1 cellular context compared by ENCODE assay signal in the genomic region with DNA sequence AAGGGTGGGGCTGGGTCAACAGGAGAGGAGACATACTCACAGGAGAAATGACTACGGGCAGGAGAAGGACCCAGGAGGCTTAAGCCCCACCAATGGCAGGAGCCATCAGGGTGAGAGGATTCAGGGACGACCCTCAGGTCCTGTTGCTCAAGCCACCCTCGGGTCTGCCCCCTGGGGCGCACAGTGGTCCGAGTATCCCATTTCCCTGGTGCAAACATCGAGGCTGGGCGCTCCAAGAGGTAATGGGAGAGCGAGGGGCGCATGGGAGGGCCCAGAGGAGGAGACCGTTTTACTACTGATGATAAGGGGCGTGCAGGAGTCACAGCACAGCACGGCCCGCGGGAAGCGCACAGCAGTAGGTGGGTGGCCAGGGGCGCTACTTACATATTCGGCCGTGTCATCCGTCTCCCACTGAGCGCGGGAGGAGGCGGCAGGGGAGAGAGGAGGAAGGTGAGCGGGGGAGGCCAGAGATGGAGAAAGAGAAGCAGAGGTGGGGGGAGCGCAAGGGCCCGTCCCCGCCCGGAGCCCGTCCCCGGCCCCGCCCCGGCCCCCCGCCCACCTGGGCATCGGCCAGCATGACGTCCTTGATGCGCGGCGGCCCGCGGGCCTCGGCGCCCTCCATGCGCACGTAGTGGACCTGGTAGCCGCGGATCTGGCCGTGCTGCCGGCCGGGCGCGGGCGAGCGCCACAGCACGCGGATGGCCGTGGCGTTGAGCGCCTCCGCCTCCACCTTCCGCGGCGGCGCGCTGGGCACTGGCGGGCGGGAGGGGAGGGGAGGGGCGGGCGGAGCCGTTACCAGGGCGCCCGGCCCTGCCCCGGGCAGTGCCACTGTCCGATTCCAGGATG.
TF ChIP-seq lines count a peak whose summit lies in the region.

No MANE protein-coding gene starts in this region.

TF ChIP-seq in IMR-90, 13 proteins besides CTCF, POLR2A, EP300 and RAD21:
- TF ChIP-seq, protein P1, sequence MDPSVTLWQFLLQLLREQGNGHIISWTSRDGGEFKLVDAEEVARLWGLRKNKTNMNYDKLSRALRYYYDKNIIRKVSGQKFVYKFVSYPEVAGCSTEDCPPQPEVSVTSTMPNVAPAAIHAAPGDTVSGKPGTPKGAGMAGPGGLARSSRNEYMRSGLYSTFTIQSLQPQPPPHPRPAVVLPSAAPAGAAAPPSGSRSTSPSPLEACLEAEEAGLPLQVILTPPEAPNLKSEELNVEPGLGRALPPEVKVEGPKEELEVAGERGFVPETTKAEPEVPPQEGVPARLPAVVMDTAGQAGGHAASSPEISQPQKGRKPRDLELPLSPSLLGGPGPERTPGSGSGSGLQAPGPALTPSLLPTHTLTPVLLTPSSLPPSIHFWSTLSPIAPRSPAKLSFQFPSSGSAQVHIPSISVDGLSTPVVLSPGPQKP (IDR thresholded peaks at IDR 0.05; ENCODE audit: borderline replicate concordance, low read depth, low read length) = no peak
- TF ChIP-seq CEBPB (IDR thresholded peaks at IDR 0.05; ENCODE audit: low read depth, low read length) (no peak), MXI1 (IDR thresholded peaks at IDR 0.05; ENCODE audit: borderline replicate concordance, low read depth, low read length) (no peak), MAFK (IDR thresholded peaks at IDR 0.05; ENCODE audit: low read depth, low read length) (no peak), MAZ (IDR thresholded peaks at IDR 0.05; ENCODE audit: borderline replicate concordance, low read depth, low read length) (no peak), RCOR1 (IDR thresholded peaks at IDR 0.05; ENCODE audit: insufficient replicate concordance, low read length) (no peak), FOS (IDR thresholded peaks at IDR 0.05; ENCODE audit: low read depth, low read length) (no peak), NFE2L2 (IDR thresholded peaks at IDR 0.05; ENCODE audit: low read depth, low read length) (no peak)
- TF ChIP-seq, protein P2, sequence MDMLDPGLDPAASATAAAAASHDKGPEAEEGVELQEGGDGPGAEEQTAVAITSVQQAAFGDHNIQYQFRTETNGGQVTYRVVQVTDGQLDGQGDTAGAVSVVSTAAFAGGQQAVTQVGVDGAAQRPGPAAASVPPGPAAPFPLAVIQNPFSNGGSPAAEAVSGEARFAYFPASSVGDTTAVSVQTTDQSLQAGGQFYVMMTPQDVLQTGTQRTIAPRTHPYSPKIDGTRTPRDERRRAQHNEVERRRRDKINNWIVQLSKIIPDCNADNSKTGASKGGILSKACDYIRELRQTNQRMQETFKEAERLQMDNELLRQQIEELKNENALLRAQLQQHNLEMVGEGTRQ (IDR thresholded peaks at IDR 0.05; ENCODE audit: low read depth, low read length) = no peak
